ENCODE assay signal across 11 cellular contexts in the genomic region with DNA sequence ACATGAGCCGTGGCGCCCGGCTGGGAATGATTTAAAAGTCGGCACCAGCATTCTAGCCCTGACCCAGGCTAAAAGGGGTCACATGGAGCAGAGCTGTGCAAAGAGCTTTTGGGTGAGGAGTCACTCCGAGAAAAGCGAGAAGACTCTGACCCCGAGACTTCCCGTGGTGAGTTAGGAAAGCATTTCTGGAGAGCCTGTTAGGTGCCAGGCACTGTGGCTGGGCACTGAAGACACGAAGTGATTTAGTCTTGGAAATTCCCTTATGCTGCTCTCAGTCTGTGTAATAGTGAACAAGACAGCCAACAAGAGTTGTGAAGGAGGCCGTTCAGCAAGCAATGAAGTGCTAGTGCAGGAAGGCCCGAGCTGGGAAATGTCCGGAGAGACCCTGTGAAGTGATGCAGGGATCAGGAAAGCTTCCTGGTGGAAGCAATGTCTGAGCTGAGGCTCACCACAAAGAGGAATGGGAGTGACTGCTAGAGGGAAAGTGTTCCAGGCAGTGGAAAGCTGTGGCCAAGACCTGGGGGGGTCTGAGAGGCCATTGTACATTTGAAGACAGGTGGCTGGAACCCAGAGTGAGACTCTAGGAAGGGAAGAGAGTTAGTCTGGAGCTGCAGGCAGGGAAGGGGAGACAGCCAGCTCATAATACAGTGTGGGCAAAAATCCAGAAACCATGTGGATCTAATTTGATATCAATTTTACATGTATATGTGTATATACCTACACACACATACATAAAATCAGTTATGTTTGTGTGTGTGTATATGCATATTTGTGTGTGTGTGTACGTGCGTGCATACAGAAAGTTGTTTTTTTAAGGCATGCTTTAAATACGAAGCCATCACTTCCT. TPM values are rescaled to one million over a fixed set of nuclear protein-coding genes. Genes with fewer than 3 reads are reported as not detected.
DNase-seq lines count a peak whose midpoint lies in the region; ATAC-seq and TF ChIP-seq lines count a peak whose summit lies in the region.
"Had no signal": no experiment of that assay in that cellular context is flagged by ENCODE, and none has a peak within 500 bp of the region (broad histone marks: within the 10 kb centered on the region; RNA-seq: fewer than 3 reads in every experiment).

No MANE protein-coding gene starts in this region.

- no peaks in the 10 kb centered on the region for H3K27me3 Mint-ChIP-seq in T-helper 1 cell treated with Interleukin-12 subunit alpha and Interleukin-12 subunit beta and Interleukin-4 antibody, amounts not matched to agents 30 μg/mL and 1 μg/mL, for 36 hours (ENCODE audit: low read depth)
- H3K27me3 Mint-ChIP-seq in stimulated activated memory B cell treated with anti-CD40 and anti-IgM and Interleukin-4, amounts not matched to agents 10 μg/mL and 1 μg/mL and 100 μg/mL, for 72 hours = no peaks in the 10 kb centered on the region

- peaks cover 64% of the 10 kb centered on the region for H3K4me1 Mint-ChIP-seq in T-helper 1 cell treated with Interleukin-12 subunit alpha and Interleukin-12 subunit beta and Interleukin-4 antibody, amounts not matched to agents 30 μg/mL and 1 μg/mL, for 36 hours (ENCODE audit: low read depth)
- peaks cover 80% of the 10 kb centered on the region for H3K4me1 Mint-ChIP-seq in stimulated activated memory B cell treated with anti-CD40 and anti-IgM and Interleukin-4, amounts not matched to agents 10 μg/mL and 1 μg/mL and 100 μg/mL, for 72 hours

- peaks cover 29% of the 10 kb centered on the region for H3K36me3 Mint-ChIP-seq in T-helper 1 cell treated with Interleukin-12 subunit alpha and Interleukin-12 subunit beta and Interleukin-4 antibody, amounts not matched to agents 30 μg/mL and 1 μg/mL, for 36 hours (ENCODE audit: low read depth)
- H3K36me3 Mint-ChIP-seq in stimulated activated memory B cell treated with anti-CD40 and anti-IgM and Interleukin-4, amounts not matched to agents 10 μg/mL and 1 μg/mL and 100 μg/mL, for 72 hours = peaks cover 14% of the 10 kb centered on the region

- peak overlapping the region; percentile 93 for H3K27ac ChIP-seq in VCaP
- no peak overlapping the region for H3K27ac ChIP-seq in ovary

- TF ChIP-seq EP300 in ovary (IDR thresholded peaks at IDR 0.05) = no peak

- peaks cover 31% of the 10 kb centered on the region for H3K4me1 ChIP-seq in ovary (ENCODE audit: insufficient read depth)

- TF ChIP-seq POLR2A in ovary (IDR thresholded peaks at IDR 0.05) = no peak

- peak; percentile 41 for ATAC-seq in stimulated activated memory B cell treated with anti-CD40 and anti-IgM and Interleukin-4, amounts not matched to agents 10 μg/mL and 1 μg/mL and 100 μg/mL, for 72 hours
- no peak for ATAC-seq in GM18498 (IDR thresholded peaks at IDR 0.05; ENCODE audit: unreplicated experiment)

- DNase-seq in T-helper 1 cell (no peak), glomerular visceral epithelial cell (ENCODE audit: extremely low spot score) (peak; percentile 12), nucleus accumbens (lab: John Stamatoyannopoulos, UW) (no peak), ovary (no peak)
- DNase-seq: ACHN, left cardiac atrium, NCI-H2029 had no signal

- H3K36me3 ChIP-seq in ovary = no peaks in the 10 kb centered on the region

- no peak overlapping the region for H3K4me3 ChIP-seq in ovary

- H3K9me3 ChIP-seq in ovary = no peaks in the 10 kb centered on the region

- H3K27me3 ChIP-seq in ovary = no peaks in the 10 kb centered on the region

- intact Hi-C loops in ovary (cut with DNase I) = loop anchor here in 1 of 4 donors (5.0 kb wide), 1 partner anchor 37 kb away; no protein-coding TSS in a partner anchor

- no peak overlapping the region for H3K4me3 Mint-ChIP-seq in T-helper 1 cell treated with Interleukin-12 subunit alpha and Interleukin-12 subunit beta and Interleukin-4 antibody, amounts not matched to agents 30 μg/mL and 1 μg/mL, for 36 hours
- peak overlapping the region; percentile 38 for H3K4me3 Mint-ChIP-seq in stimulated activated memory B cell treated with anti-CD40 and anti-IgM and Interleukin-4, amounts not matched to agents 10 μg/mL and 1 μg/mL and 100 μg/mL, for 72 hours

- no peak for TF ChIP-seq CTCF in VCaP (conservative IDR thresholded peaks at IDR 0.05)
- TF ChIP-seq CTCF in ovary (IDR thresholded peaks at IDR 0.05) = no peak

- peak overlapping the region; percentile 68 for H3K27ac Mint-ChIP-seq in T-helper 1 cell treated with Interleukin-12 subunit alpha and Interleukin-12 subunit beta and Interleukin-4 antibody, amounts not matched to agents 30 μg/mL and 1 μg/mL, for 36 hours
- H3K27ac Mint-ChIP-seq in stimulated activated memory B cell treated with anti-CD40 and anti-IgM and Interleukin-4, amounts not matched to agents 10 μg/mL and 1 μg/mL and 100 μg/mL, for 72 hours = peak overlapping the region; percentile 73

- WGBS in ovary, 3 donors = 68 to 79% (median 77%) methylated on average over 15 of the region's 15 CpGs

- H3K9me3 Mint-ChIP-seq in T-helper 1 cell treated with Interleukin-12 subunit alpha and Interleukin-12 subunit beta and Interleukin-4 antibody, amounts not matched to agents 30 μg/mL and 1 μg/mL, for 36 hours = no peaks in the 10 kb centered on the region
- H3K9me3 Mint-ChIP-seq in stimulated activated memory B cell treated with anti-CD40 and anti-IgM and Interleukin-4, amounts not matched to agents 10 μg/mL and 1 μg/mL and 100 μg/mL, for 72 hours = no peaks in the 10 kb centered on the region

RNA-seq across cellular contexts. Expression of gene MARK2, which starts 31.7 kb away (rescaled TPM):
- total RNA-seq in ovary = 10 to 100 TPM; 13.5 to 27.8 (median 25.8) TPM
- 10 to 100 TPM; 12.3 to 27.0 TPM for polyA plus RNA-seq in ovary

RNA-seq across cellular contexts. Expression of gene RCOR2, which starts 46.4 kb away (rescaled TPM):
- 1 to 10 TPM in 5 of 7 donors, under 1 TPM in 2; 0.12 to 7.9 (median 5.4) TPM for total RNA-seq in ovary
- polyA plus RNA-seq in ovary = under 1 TPM; 0.60 to 0.94 TPM

RNA-seq across cellular contexts. Expression of gene SPINDOC, which starts 57.3 kb away (rescaled TPM):
- total RNA-seq in ovary = 10 to 100 TPM; 10.2 to 22.7 (median 19.5) TPM
- polyA plus RNA-seq in ovary = 10 to 100 TPM in 1 of 2 donors, 1 to 10 TPM in 1; 5.4 to 15.8 TPM
